Comparison of ENCODE assay signal across 24 cellular contexts in genomic region chr7:129405527-129405926, GRCh38.
"Had no signal": no experiment of that assay in that cellular context is flagged by ENCODE, and none has a peak within 500 bp of the region (broad histone marks: within the 10 kb centered on the region; RNA-seq: fewer than 3 reads in every experiment).

No MANE protein-coding gene starts in this region.

- ATAC-seq: activated naive CD8-positive, alpha-beta T cell treated with anti-CD3 and anti-CD28 coated beads, Interleukin-2, amount 50 U/mL, for 24 hours; gastroesophageal sphincter; mucosa of descending colon; natural killer cell treated with Interleukin-12 subunit alpha and Interleukin-12 subunit beta and Interleukin-15 and Interleukin-18, amount 100 ng/mL, for 72 hours; right cardiac atrium; T-cell had no signal

- H3K27me3 Mint-ChIP-seq: activated CD4-positive, alpha-beta T cell treated with anti-CD3 and anti-CD28 coated beads, Interleukin-2, amount 10 ng/mL, durations not matched to agents 7 days and 5 days; activated naive CD8-positive, alpha-beta T cell treated with anti-CD3 and anti-CD28 coated beads, Interleukin-2, amount 50 U/mL, for 24 hours; natural killer cell treated with Interleukin-12 subunit alpha and Interleukin-12 subunit beta and Interleukin-15 and Interleukin-18, amount 100 ng/mL, for 72 hours; T-cell; type B pancreatic cell had no signal

- H3K27me3 ChIP-seq: breast epithelium, gastroesophageal sphincter, hepatocyte, uterus had no signal

- H3K79me2 ChIP-seq: hepatocyte had no signal

- H3K27ac Mint-ChIP-seq: activated CD4-positive, alpha-beta T cell treated with anti-CD3 and anti-CD28 coated beads, Interleukin-2, amount 10 ng/mL, durations not matched to agents 7 days and 5 days; activated naive CD8-positive, alpha-beta T cell treated with anti-CD3 and anti-CD28 coated beads, Interleukin-2, amount 50 U/mL, for 24 hours; natural killer cell treated with Interleukin-12 subunit alpha and Interleukin-12 subunit beta and Interleukin-15 and Interleukin-18, amount 100 ng/mL, for 72 hours; T-cell; type B pancreatic cell had no signal

- H2AFZ ChIP-seq: hepatocyte had no signal

- H3K4me3 ChIP-seq: breast epithelium, gastroesophageal sphincter, hepatocyte, left ventricle myocardium inferior, mucosa of descending colon, thoracic aorta, uterus had no signal

- H3K9me3 Mint-ChIP-seq: activated CD4-positive, alpha-beta T cell treated with anti-CD3 and anti-CD28 coated beads, Interleukin-2, amount 10 ng/mL, durations not matched to agents 7 days and 5 days; activated naive CD8-positive, alpha-beta T cell treated with anti-CD3 and anti-CD28 coated beads, Interleukin-2, amount 50 U/mL, for 24 hours; natural killer cell treated with Interleukin-12 subunit alpha and Interleukin-12 subunit beta and Interleukin-15 and Interleukin-18, amount 100 ng/mL, for 72 hours; T-cell; type B pancreatic cell had no signal

- H3K4me2 ChIP-seq: hepatocyte had no signal

- H3K4me1 Mint-ChIP-seq: T-cell had no signal

- DNase-seq: activated CD4-positive, alpha-beta T cell treated with anti-CD3 and anti-CD28 coated beads, Interleukin-2, amount 10 ng/mL, durations not matched to agents 7 days and 5 days; activated effector memory CD4-positive, alpha-beta T cell treated with Interleukin-2 at 50 U/mL for 16 hours; activated naive CD4-positive, alpha-beta T cell treated with Interleukin-2 at 50 U/mL for 16 hours; activated naive CD8-positive, alpha-beta T cell treated with anti-CD3 and anti-CD28 coated beads, Interleukin-2, amount 50 U/mL, for 24 hours; amygdala; central memory CD4-positive, alpha-beta T cell; islet precursor cell; left ventricle myocardium inferior; mucosa of descending colon; posterior cingulate gyrus; right cardiac atrium; stimulated activated naive CD4-positive, alpha-beta T cell; T-cell; T-helper 9 cell; uterus had no signal

- H3K9me3 ChIP-seq: breast epithelium, gastroesophageal sphincter, left ventricle myocardium inferior, mucosa of descending colon, thoracic aorta, uterus had no signal

- H3K27ac ChIP-seq: breast epithelium, gastroesophageal sphincter, hepatocyte, left ventricle myocardium inferior, thoracic aorta, uterus, VCaP had no signal

- H3K4me1 ChIP-seq: breast epithelium, gastroesophageal sphincter, uterus had no signal

- H3K4me3 Mint-ChIP-seq: activated CD4-positive, alpha-beta T cell treated with anti-CD3 and anti-CD28 coated beads, Interleukin-2, amount 10 ng/mL, durations not matched to agents 7 days and 5 days; activated naive CD8-positive, alpha-beta T cell treated with anti-CD3 and anti-CD28 coated beads, Interleukin-2, amount 50 U/mL, for 24 hours; natural killer cell treated with Interleukin-12 subunit alpha and Interleukin-12 subunit beta and Interleukin-15 and Interleukin-18, amount 100 ng/mL, for 72 hours; T-cell; type B pancreatic cell had no signal

- FAIRE-seq: endothelial cell of umbilical vein, TTC549 had no signal

- H3K36me3 ChIP-seq: uterus had no signal
